In the genomic region with DNA sequence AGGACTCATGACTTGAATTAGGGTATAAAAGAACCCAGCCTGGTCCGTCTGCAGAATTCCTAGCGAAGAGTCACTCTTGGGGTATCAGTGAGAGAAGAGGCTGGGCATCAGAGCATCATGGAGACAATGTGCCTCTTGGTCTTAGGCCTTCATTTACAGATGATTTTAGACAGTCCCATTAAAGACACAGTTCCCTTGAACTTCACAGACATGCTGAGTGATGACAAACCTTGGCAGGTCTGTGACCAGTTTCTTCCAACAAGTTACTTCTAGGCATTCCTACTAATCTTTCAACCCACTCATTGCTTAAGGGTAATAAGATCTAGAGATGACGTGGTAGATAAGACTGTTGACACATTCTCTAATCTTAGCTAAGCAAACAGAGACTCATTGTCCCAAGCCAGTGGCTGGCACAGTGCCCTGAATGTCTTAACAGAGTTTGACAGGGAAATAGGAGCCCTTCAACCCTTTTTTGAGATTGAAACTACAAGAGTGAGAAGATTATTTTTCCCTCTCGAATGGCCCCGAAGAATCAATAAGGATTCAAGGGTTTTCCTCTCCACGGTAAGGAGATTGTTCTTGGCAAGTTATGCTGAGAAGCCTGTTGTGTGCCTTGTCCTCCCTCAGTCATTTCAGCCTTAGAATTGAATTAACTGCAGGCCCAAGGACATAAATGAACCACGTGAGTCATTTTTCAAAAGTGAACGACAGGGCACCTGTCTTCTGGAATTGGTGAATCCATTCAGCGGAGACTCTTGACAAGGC, we compare ENCODE assay signal across 1 cellular context.
TF ChIP-seq lines count a peak whose summit lies in the region.

No MANE protein-coding gene starts in this region.

TF ChIP-seq in A549, 52 proteins besides CTCF, POLR2A, EP300 and RAD21 (continued from another document):
- TF ChIP-seq, protein P1, sequence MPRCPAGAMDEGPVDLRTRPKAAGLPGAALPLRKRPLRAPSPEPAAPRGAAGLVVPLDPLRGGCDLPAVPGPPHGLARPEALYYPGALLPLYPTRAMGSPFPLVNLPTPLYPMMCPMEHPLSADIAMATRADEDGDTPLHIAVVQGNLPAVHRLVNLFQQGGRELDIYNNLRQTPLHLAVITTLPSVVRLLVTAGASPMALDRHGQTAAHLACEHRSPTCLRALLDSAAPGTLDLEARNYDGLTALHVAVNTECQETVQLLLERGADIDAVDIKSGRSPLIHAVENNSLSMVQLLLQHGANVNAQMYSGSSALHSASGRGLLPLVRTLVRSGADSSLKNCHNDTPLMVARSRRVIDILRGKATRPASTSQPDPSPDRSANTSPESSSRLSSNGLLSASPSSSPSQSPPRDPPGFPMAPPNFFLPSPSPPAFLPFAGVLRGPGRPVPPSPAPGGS (IDR thresholded peaks at IDR 0.05) = peak; percentile 90; the same call in 2 of the 3 replicates
- TF ChIP-seq RFX5 (IDR thresholded peaks at IDR 0.05) (no peak), FOSL2 (IDR thresholded peaks at IDR 0.05) (peak; percentile 78), FOSL2 (CRISPR knock-in tag; IDR thresholded peaks at IDR 0.05) (peak; percentile 96), MYC (IDR thresholded peaks at IDR 0.05; ENCODE audit: borderline replicate concordance, low read length) (no peak), POLR2AphosphoS2 (conservative IDR thresholded peaks at IDR 0.05; ENCODE audit: low read length) (no peak), ZSCAN20 (CRISPR knock-in tag; IDR thresholded peaks at IDR 0.05) (no peak), KDM5A (IDR thresholded peaks at IDR 0.05) (no peak), CBX8 (IDR thresholded peaks at IDR 0.05) (no peak), NR3C1 (IDR thresholded peaks at IDR 0.05) (no peak), PBX3 (IDR thresholded peaks at IDR 0.05) (no peak), USF2 (IDR thresholded peaks at IDR 0.05) (no peak), NPAS2 (CRISPR knock-in tag; IDR thresholded peaks at IDR 0.05; ENCODE audit: borderline replicate concordance) (no peak), REST (IDR thresholded peaks at IDR 0.05) (no peak), HEYL (CRISPR knock-in tag; IDR thresholded peaks at IDR 0.05) (no peak), ZNF302 (CRISPR knock-in tag; IDR thresholded peaks at IDR 0.05) (no peak), CEBPB (IDR thresholded peaks at IDR 0.05) (peak; percentile 79 to 89), RARB (CRISPR knock-in tag; IDR thresholded peaks at IDR 0.05) (no peak)
